ENCODE assay signal across 14 cellular contexts in the genomic region with DNA sequence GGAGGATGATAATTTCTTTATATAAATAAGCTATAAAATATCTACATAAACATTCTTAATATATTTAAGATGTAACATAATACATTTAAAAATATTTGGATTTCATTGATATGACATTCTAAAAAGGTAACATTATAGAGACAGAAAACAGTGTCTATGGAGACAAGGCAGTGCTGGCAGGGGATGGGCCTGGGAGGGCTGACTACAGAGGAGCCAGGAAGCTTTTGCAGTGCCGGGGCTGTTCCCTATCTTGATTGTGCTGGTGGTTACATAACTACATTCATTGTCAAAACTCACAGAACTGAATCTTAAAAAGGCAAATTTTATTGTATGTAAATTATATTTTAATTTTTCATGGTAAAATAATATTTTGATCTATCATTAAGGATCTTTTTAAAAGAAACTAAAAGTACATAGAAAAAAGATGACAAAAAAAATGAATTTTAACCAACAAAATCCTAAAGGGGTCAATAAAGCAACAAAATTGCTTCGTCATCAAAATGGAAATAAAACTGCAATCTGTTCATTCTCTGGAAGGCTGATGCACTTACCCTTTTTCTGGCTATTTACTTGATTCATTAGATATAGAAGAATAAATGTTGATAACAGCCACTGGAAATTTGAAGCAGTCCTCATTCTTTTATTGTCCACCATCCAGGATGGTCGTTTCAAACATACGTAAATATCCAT. TPM values are rescaled to one million over a fixed set of nuclear protein-coding genes. Genes with fewer than 3 reads are reported as not detected.
DNase-seq lines count a peak whose midpoint lies in the region; ATAC-seq, FAIRE-seq and TF ChIP-seq lines count a peak whose summit lies in the region.
"Had no signal": no experiment of that assay in that cellular context is flagged by ENCODE, and none has a peak within 500 bp of the region (broad histone marks: within the 10 kb centered on the region; RNA-seq: fewer than 3 reads in every experiment).

No MANE protein-coding gene starts in this region.

- CTCF ChIA-PET in PC-3 (lab: Charles Lee), result no interaction called here

- no peaks in the 10 kb centered on the region for H3F3A ChIP-seq in PC-3 (ENCODE audit: low read length, unreplicated experiment)

- POLR2A ChIA-PET in PC-3 (lab: Charles Lee; ENCODE audit: unreplicated experiment), result no interaction called here

- no peaks in the 10 kb centered on the region for H3K9me2 ChIP-seq in PC-3 (replicated peaks; ENCODE audit: low read length)

- no peaks in the 10 kb centered on the region for H3K27me3 ChIP-seq in PC-3 (ENCODE audit: low read length)
- no peaks in the 10 kb centered on the region for H3K27me3 ChIP-seq in pancreas

- H3K4me2 ChIP-seq in PC-3 (ENCODE audit: low read length), result no peak overlapping the region

- peak; percentile 70 for FAIRE-seq in pancreas (lab: Jason Lieb, UNC)

- H3K4me3 ChIP-seq in PC-3 (ENCODE audit: low read length) (no peak overlapping the region), pancreas (no peak overlapping the region), mucosa of descending colon (no peak overlapping the region)
- H3K4me3 ChIP-seq: HAP-1 had no signal

- H3K9ac ChIP-seq in PC-3 (ENCODE audit: low read length), result no peak overlapping the region

- no peaks in the 10 kb centered on the region for H3K36me3 ChIP-seq in PC-3 (ENCODE audit: low read depth, low read length)
- peaks cover 0 to 10% (median 0%) of the 10 kb centered on the region in 3 donors for H3K36me3 ChIP-seq in pancreas
- H3K36me3 ChIP-seq in mucosa of descending colon (ENCODE audit: low read depth), result no peaks in the 10 kb centered on the region
- H3K36me3 ChIP-seq: HAP-1 had no signal

- H3K79me2 ChIP-seq in PC-3 (ENCODE audit: low read length), result no peaks in the 10 kb centered on the region

- ATAC-seq in PC-3, result peak; percentile 80
- ATAC-seq in pancreas, result no peak
- no peak for ATAC-seq in mucosa of descending colon

- no peak overlapping the region for H2AFZ ChIP-seq in PC-3 (ENCODE audit: low read length)

- BruUV-seq in PC-3 (replicated peaks; lab: Mats Ljungman, UMichigan), result no TSS peak

- H3K4me1 ChIP-seq in PC-3 (ENCODE audit: insufficient read depth, low read length), result no peaks in the 10 kb centered on the region
- H3K4me1 ChIP-seq in pancreas, result no peaks in the 10 kb centered on the region
- H3K4me1 ChIP-seq in mucosa of descending colon (ENCODE audit: low read depth), result no peaks in the 10 kb centered on the region
- H3K4me1 ChIP-seq: HAP-1 had no signal

- H3K9me3 ChIP-seq in PC-3 (ENCODE audit: low read length), result no peaks in the 10 kb centered on the region
- H3K9me3 ChIP-seq in pancreas, result no peaks in the 10 kb centered on the region
- H3K9me3 ChIP-seq in mucosa of descending colon, result no peaks in the 10 kb centered on the region
- H3K9me3 ChIP-seq: HAP-1 had no signal

- no peak for TF ChIP-seq CTCF in PC-3 (conservative IDR thresholded peaks at IDR 0.05; ENCODE audit: low read depth, low read length)
- no peak for TF ChIP-seq CTCF in pancreas (IDR thresholded peaks at IDR 0.05)
- no peak for TF ChIP-seq CTCF in mucosa of descending colon (IDR thresholded peaks at IDR 0.05)

- WGBS in pancreas, 2 donors, result 74 to 83% methylated on average over 4 of the region's 4 CpGs

- H3K27ac ChIP-seq in PC-3 (ENCODE audit: low read length), result no peak overlapping the region
- no peak overlapping the region for H3K27ac ChIP-seq in pancreas
- H3K27ac ChIP-seq: RWPE1 had no signal

- no peaks in the 10 kb centered on the region for H4K20me1 ChIP-seq in PC-3 (ENCODE audit: low read length)

- DNase-seq in NCI-H2171 treated with DMSO at 0.1 percent for 48 hours (lab: John Stamatoyannopoulos, UW) (peak; percentile 43), NCI-H2171 (lab: John Stamatoyannopoulos, UW) (no peak), PC-3 (no peak), head of caudate nucleus (peak in 37 of 42 donors; percentile 32 to 77 (median 50)), pancreas (no peak), cerebellar nuclear complex (lab: John Stamatoyannopoulos, UW) (no peak), mucosa of descending colon (no peak), DMS79 (lab: John Stamatoyannopoulos, UW) (no peak)
- DNase-seq: CD4-positive, CD25-positive, alpha-beta regulatory T cell; DMS53 had no signal

- intact Hi-C loops in PC-3 (cut with micrococcal nuclease), result no loop called here
- intact Hi-C loops in head of caudate nucleus (cut with DNase I), result no loop called here
- intact Hi-C loops in pancreas (cut with DNase I), result no loop called here
- intact Hi-C loops in mucosa of descending colon (cut with DNase I, micrococcal nuclease), result no loop called here

RNA-seq across cellular contexts. Expression of a gene that starts 26.3 kb away (rescaled TPM):
- total RNA-seq in PC-3 (2014; rRNA removed) (10.4 and 15.7 TPM in 2 replicates), pancreas (10 to 100 TPM; 10.8 to 32.5 (median 21.7) TPM), mucosa of descending colon (10 to 100 TPM in 2 of 3 donors, 1 to 10 TPM in 1; 9.5 to 28.9 (median 13.1) TPM)
- polyA plus RNA-seq in pancreas, result 1 to 10 TPM; 4.1 to 7.1 TPM
- total RNA-seq: CD4-positive, CD25-positive, alpha-beta regulatory T cell; OCI-LY7 had no signal
- polyA plus RNA-seq: CD4-positive, CD25-positive, alpha-beta regulatory T cell; IgD-negative memory B cell had no signal

Comparison
In these comparisons a context has a peak if more than half of its experiments do, and no peak if none do; other contexts are left out.
1. DNase-seq: peak in NCI-H2171 treated with DMSO at 0.1 percent for 48 hours (single experiment) and head of caudate nucleus (37 of 42); none in NCI-H2171 (single experiment), PC-3 (single experiment), pancreas (0 of 6), cerebellar nuclear complex (0 of 2), mucosa of descending colon (0 of 3) and DMS79 (single experiment).